16 cellular contexts compared by ENCODE assay signal in genomic region chr19:33689138-33689746, GRCh38.
"Had no signal": no experiment of that assay in that cellular context is flagged by ENCODE, and none has a peak within 500 bp of the region (broad histone marks: within the 10 kb centered on the region; RNA-seq: fewer than 3 reads in every experiment).

No MANE protein-coding gene starts in this region.

- DNase-seq: activated CD4-positive, alpha-beta memory T cell treated with anti-CD3 and anti-CD28 coated beads, Interleukin-2, amount 10 ng/mL, durations not matched to agents 7 days and 5 days; activated CD4-positive, alpha-beta T cell treated with anti-CD3 and anti-CD28 coated beads, Interleukin-2, amount 10 ng/mL, durations not matched to agents 24 days and 14 days; activated naive CD4-positive, alpha-beta T cell treated with anti-CD3 and anti-CD28 coated beads for 36 hours; activated naive CD8-positive, alpha-beta T cell treated with anti-CD3 and anti-CD28 coated beads, Interleukin-2, amount 10 ng/mL, durations not matched to agents 7 days and 5 days; amniotic stem cell; cerebellar nuclear complex; immature natural killer cell; stimulated activated CD4-positive, alpha-beta T cell treated with anti-CD3 and anti-CD28 coated beads, Interleukin-2, amount 100 ng/mL, for 24 hours; stomach; trophoblast cell had no signal

- H3K27ac ChIP-seq: coronary artery, right lobe of liver, skin epidermis, stomach, vagina had no signal

- ATAC-seq: activated T-helper 17 cell treated with anti-CD3 and anti-CD28 coated beads, Interleukin-2, amount 50 U/mL, for 72 hours; right lobe of liver; stimulated activated memory B cell treated with anti-CD40 and anti-IgM and Interleukin-4, amounts not matched to agents 10 μg/mL and 1 μg/mL and 100 μg/mL, for 72 hours had no signal

- H3K27me3 ChIP-seq: vagina had no signal

- H3K4me1 ChIP-seq: right lobe of liver, stomach, vagina had no signal

- H3K36me3 ChIP-seq: right lobe of liver, stomach, vagina had no signal

- H3K9me3 ChIP-seq: right lobe of liver, stomach, vagina had no signal

- H3K4me3 ChIP-seq: coronary artery, right lobe of liver, skin epidermis, stomach, vagina had no signal
